In genomic region chr1:111204211-111204883, GRCh38 we compare ENCODE assay signal across 8 cellular contexts. TPM values are rescaled to one million over a fixed set of nuclear protein-coding genes. Genes with fewer than 3 reads are reported as not detected.
A peak's percentile ranks its signal among the peaks of the same experiment; 100 is the strongest.
DNase-seq lines count a peak whose midpoint lies in the region; ATAC-seq and TF ChIP-seq lines count a peak whose summit lies in the region.

No MANE protein-coding gene starts in this region.

- intact Hi-C loops in CD8-positive, alpha-beta T cell (cut with DNase I, micrococcal nuclease) = loop anchor here (1.0 to 5.0 kb wide), 7 partner anchors 11 to 553 kb away; partner anchors contain the start of genes DDX20 (in 1 of the 2) and KCNA3 (in 1 of the 2)

- ATAC-seq in CD8-positive, alpha-beta T cell = peak; percentile 71
- peak; percentile 72 for ATAC-seq in GM19397 (IDR thresholded peaks at IDR 0.05; ENCODE audit: unreplicated experiment)
- ATAC-seq in HG03469 (IDR thresholded peaks at IDR 0.05; ENCODE audit: unreplicated experiment) = peak; percentile 38
- peak; percentile 76 for ATAC-seq in central memory CD8-positive, alpha-beta T cell (replicated peaks; ENCODE audit: extremely low read depth, poor library complexity, severe bottlenecking)

- peak; percentile 55 to 89 (median 72) for DNase-seq in CD8-positive, alpha-beta T cell
- peak; percentile 50 to 62 for DNase-seq in central memory CD8-positive, alpha-beta T cell (ENCODE audit: low spot score in 2 of 2)
- no peak for DNase-seq in SHP77 (lab: John Stamatoyannopoulos, UW)

- H3K4me3 ChIP-seq in CD8-positive, alpha-beta T cell (ENCODE audit: low read depth, low read length) = peak overlapping the region; percentile 93
- peak overlapping the region; percentile 43 for H3K4me3 ChIP-seq in WI38 (ENCODE audit: low read depth, low read length)
- H3K4me3 ChIP-seq in mucosa of rectum (ENCODE audit: low read length in 2 of 2) = peak overlapping the region; percentile 72 to 82
- peak overlapping the region; percentile 62 to 73 (median 68) for H3K4me3 ChIP-seq in subcutaneous abdominal adipose tissue (ENCODE audit: low read depth in 1 of 5, low read length in 5 of 5)

- CTCF ChIA-PET in CD8-positive, alpha-beta T cell (lab: Charles Lee) = interaction anchor here (15.0 kb wide), 1 partner anchor 17 kb away, joined by 429 read pairs; the partner anchor contains the start of gene CHI3L2

- H3K27ac ChIP-seq in CD8-positive, alpha-beta T cell (ENCODE audit: low read depth, low read length) = peak overlapping the region; percentile 74
- H3K27ac ChIP-seq in mucosa of rectum (ENCODE audit: low read depth in 2 of 2, low read length in 2 of 2) (peak overlapping the region; percentile 94 to 97), subcutaneous abdominal adipose tissue (ENCODE audit: low read depth, low read length) (peak overlapping the region; percentile 39)

- H3K27me3 ChIP-seq in CD8-positive, alpha-beta T cell (ENCODE audit: insufficient read depth, low read length) = no peaks in the 10 kb centered on the region
- H3K27me3 ChIP-seq in mucosa of rectum (ENCODE audit: control insufficient read depth in 2 of 2, insufficient read depth in 2 of 2, low read length in 2 of 2) (no peaks in the 10 kb centered on the region), subcutaneous abdominal adipose tissue (ENCODE audit: control insufficient read depth in 5 of 5, insufficient read depth in 4 of 5, low read length in 5 of 5) (no peaks in the 10 kb centered on the region)

- peaks cover 16% of the 10 kb centered on the region for H3K36me3 Mint-ChIP-seq in CD8-positive, alpha-beta T cell
- peaks cover 24% of the 10 kb centered on the region for H3K36me3 Mint-ChIP-seq in central memory CD8-positive, alpha-beta T cell (ENCODE audit: insufficient read depth)

- peak overlapping the region; percentile 94 for H3K4me3 Mint-ChIP-seq in CD8-positive, alpha-beta T cell
- H3K4me3 Mint-ChIP-seq in central memory CD8-positive, alpha-beta T cell = peak overlapping the region; percentile 99

- no peaks in the 10 kb centered on the region for H3K27me3 Mint-ChIP-seq in CD8-positive, alpha-beta T cell (ENCODE audit: low read depth)
- no peaks in the 10 kb centered on the region for H3K27me3 Mint-ChIP-seq in central memory CD8-positive, alpha-beta T cell

- H3K36me3 ChIP-seq in CD8-positive, alpha-beta T cell (ENCODE audit: insufficient read depth, low read length) = no peaks in the 10 kb centered on the region
- H3K36me3 ChIP-seq in mucosa of rectum (ENCODE audit: control insufficient read depth in 2 of 2, insufficient read depth in 2 of 2, low read length in 2 of 2) = peaks cover 2 to 4% of the 10 kb centered on the region in 2 donors
- no peaks in the 10 kb centered on the region for H3K36me3 ChIP-seq in subcutaneous abdominal adipose tissue (ENCODE audit: control insufficient read depth in 5 of 5, insufficient read depth in 5 of 5, low read length in 5 of 5)

- H3K9ac ChIP-seq in mucosa of rectum (ENCODE audit: low read depth in 1 of 2, low read length in 2 of 2) (peak overlapping the region; percentile 60 to 80), subcutaneous abdominal adipose tissue (ENCODE audit: low read length in 5 of 5) (peak overlapping the region in 3 of 5 donors; percentile 45 to 76 (median 64))

- H3K9me3 Mint-ChIP-seq in CD8-positive, alpha-beta T cell = no peaks in the 10 kb centered on the region
- no peaks in the 10 kb centered on the region for H3K9me3 Mint-ChIP-seq in central memory CD8-positive, alpha-beta T cell

- H3K4me1 ChIP-seq in CD8-positive, alpha-beta T cell (ENCODE audit: insufficient read depth, low read length) = peaks cover 58% of the 10 kb centered on the region
- H3K4me1 ChIP-seq in mucosa of rectum (ENCODE audit: control insufficient read depth in 2 of 2, insufficient read depth in 2 of 2, low read length in 2 of 2) = peaks cover 46 to 51% of the 10 kb centered on the region in 2 donors
- H3K4me1 ChIP-seq in subcutaneous abdominal adipose tissue (ENCODE audit: control insufficient read depth in 5 of 5, insufficient read depth in 5 of 5, low read length in 5 of 5) = peaks cover 0 to 54% (median 41%) of the 10 kb centered on the region in 5 donors

- H3K9me3 ChIP-seq in CD8-positive, alpha-beta T cell (ENCODE audit: low read length) = no peaks in the 10 kb centered on the region
- no peaks in the 10 kb centered on the region for H3K9me3 ChIP-seq in mucosa of rectum (ENCODE audit: control insufficient read depth in 2 of 2, low read length in 2 of 2)
- no peaks in the 10 kb centered on the region for H3K9me3 ChIP-seq in subcutaneous abdominal adipose tissue (ENCODE audit: control insufficient read depth in 5 of 5, low read length in 5 of 5)

- POLR2A ChIA-PET in CD8-positive, alpha-beta T cell (lab: Charles Lee) = interaction anchor here (0.9 to 15.4 kb wide), 7 partner anchors 11 to 200 kb away, joined by 3 to 430 read pairs (median 4); partner anchors contain the start of gene CHI3L2

- no peak for TF ChIP-seq CTCF in CD8-positive, alpha-beta T cell (IDR thresholded peaks at IDR 0.05)
- no peak for TF ChIP-seq CTCF in WI38 (IDR thresholded peaks at IDR 0.05; ENCODE audit: low read depth, low read length)

- H3K4me1 Mint-ChIP-seq in CD8-positive, alpha-beta T cell (ENCODE audit: low read depth) = peaks cover 81% of the 10 kb centered on the region
- H3K4me1 Mint-ChIP-seq in central memory CD8-positive, alpha-beta T cell = peaks cover 64% of the 10 kb centered on the region

- H3K27ac Mint-ChIP-seq in CD8-positive, alpha-beta T cell = peak overlapping the region; percentile 97
- peak overlapping the region; percentile 76 for H3K27ac Mint-ChIP-seq in central memory CD8-positive, alpha-beta T cell (ENCODE audit: low read depth)

RNA-seq across cellular contexts. Expression of gene DENND2D, which starts 3.9 kb away (rescaled TPM):
- 10 to 100 TPM; 50.5 to 50.8 TPM for total RNA-seq in CD8-positive, alpha-beta T cell

RNA-seq across cellular contexts. Expression of gene CHI3L2, which starts 23.2 kb away (rescaled TPM):
- total RNA-seq in CD8-positive, alpha-beta T cell = 1 to 10 TPM; 7.1 to 8.7 TPM

Comparison
In these comparisons a context has a peak if more than half of its experiments do, and no peak if none do; other contexts are left out.
1. DNase-seq: peak in CD8-positive, alpha-beta T cell (7 of 7) and central memory CD8-positive, alpha-beta T cell (2 of 2); none in SHP77 (0 of 2).
2. H3K27ac ChIP-seq: peak in every context shown above with its lines; median percentile 96 in mucosa of rectum; 74 in CD8-positive, alpha-beta T cell; 39 in subcutaneous abdominal adipose tissue.
3. H3K4me3 ChIP-seq: peak in every context shown above with its lines; median percentile 93 in CD8-positive, alpha-beta T cell; 77 in mucosa of rectum; 68 in subcutaneous abdominal adipose tissue; 43 in WI38.
4. Peak in every context shown above with its lines, with median percentiles within 50 percentile points of each other: ATAC-seq.